ENCODE assay signal across 8 cellular contexts in genomic region chr20:2524435-2525272, GRCh38. TPM values are rescaled to one million over a fixed set of nuclear protein-coding genes. Genes with fewer than 3 reads are reported as not detected.
DNase-seq lines count a peak whose midpoint lies in the region; ATAC-seq and TF ChIP-seq lines count a peak whose summit lies in the region.

No MANE protein-coding gene starts in this region.

- no peak for TF ChIP-seq EP300 in Ishikawa (IDR thresholded peaks at IDR 0.05; ENCODE audit: borderline replicate concordance)

- POLR2A ChIA-PET in naive thymus-derived CD8-positive, alpha-beta T cell (lab: Charles Lee): interaction anchor here (0.6 to 3.2 kb wide), 7 partner anchors 15 to 141 kb away, joined by 3 to 12 read pairs (median 8); partner anchors contain the start of genes IDH3B, NOP56, SNRPB and ZNF343

- peak; percentile 82 to 83 for ATAC-seq in CD4-positive, CD25-positive, alpha-beta regulatory T cell (ENCODE audit: low read depth in 2 of 2)
- peak; percentile 80 for ATAC-seq in GM19395 (IDR thresholded peaks at IDR 0.05; ENCODE audit: unreplicated experiment)
- ATAC-seq in naive thymus-derived CD8-positive, alpha-beta T cell: peak; percentile 85 to 88
- ATAC-seq in stimulated activated naive B cell treated with anti-CD40 and anti-IgM and Interleukin-4, amounts not matched to agents 10 μg/mL and 1 μg/mL and 100 μg/mL, for 72 hours (replicated peaks): peak; percentile 80

- peaks cover 2% of the 10 kb centered on the region for H3K27me3 ChIP-seq in CD4-positive, CD25-positive, alpha-beta regulatory T cell (ENCODE audit: control insufficient read depth, insufficient read depth, low read length)

- peak overlapping the region; percentile 60 for H3K4me3 ChIP-seq in CD4-positive, CD25-positive, alpha-beta regulatory T cell (ENCODE audit: low read depth, low read length)
- H3K4me3 ChIP-seq in fibroblast of mammary gland (ENCODE audit: control insufficient read depth, low read depth, low read length): peak overlapping the region; percentile 79

- H3K36me3 Mint-ChIP-seq in CD4-positive, CD25-positive, alpha-beta regulatory T cell: no peaks in the 10 kb centered on the region
- no peaks in the 10 kb centered on the region for H3K36me3 Mint-ChIP-seq in naive thymus-derived CD8-positive, alpha-beta T cell
- no peaks in the 10 kb centered on the region for H3K36me3 Mint-ChIP-seq in stimulated activated naive B cell treated with anti-CD40 and anti-IgM and Interleukin-4, amounts not matched to agents 10 μg/mL and 1 μg/mL and 100 μg/mL, for 72 hours

- peaks cover 26% of the 10 kb centered on the region for H3K27me3 Mint-ChIP-seq in CD4-positive, CD25-positive, alpha-beta regulatory T cell
- peaks cover 0 to 2% (median 0%) of the 10 kb centered on the region in 5 donors for H3K27me3 Mint-ChIP-seq in naive thymus-derived CD8-positive, alpha-beta T cell
- peaks cover 1 to 22% of the 10 kb centered on the region in 2 donors for H3K27me3 Mint-ChIP-seq in stimulated activated naive B cell treated with anti-CD40 and anti-IgM and Interleukin-4, amounts not matched to agents 10 μg/mL and 1 μg/mL and 100 μg/mL, for 72 hours

- H3K4me1 Mint-ChIP-seq in CD4-positive, CD25-positive, alpha-beta regulatory T cell: peaks cover 4 to 22% (median 9%) of the 10 kb centered on the region in 4 donors
- peaks cover 11 to 27% (median 19%) of the 10 kb centered on the region in 4 donors for H3K4me1 Mint-ChIP-seq in naive thymus-derived CD8-positive, alpha-beta T cell
- H3K4me1 Mint-ChIP-seq in stimulated activated naive B cell treated with anti-CD40 and anti-IgM and Interleukin-4, amounts not matched to agents 10 μg/mL and 1 μg/mL and 100 μg/mL, for 72 hours: peaks cover 15 to 21% of the 10 kb centered on the region in 2 donors

- H3K36me3 ChIP-seq in CD4-positive, CD25-positive, alpha-beta regulatory T cell (ENCODE audit: control insufficient read depth, insufficient read depth, low read length): no peaks in the 10 kb centered on the region

- H3K27ac ChIP-seq in CD4-positive, CD25-positive, alpha-beta regulatory T cell (ENCODE audit: insufficient read depth, low read length, poor library complexity, severe bottlenecking): peak overlapping the region; percentile 2

- peak; percentile 79 for TF ChIP-seq CTCF in fibroblast of mammary gland (conservative IDR thresholded peaks at IDR 0.05; ENCODE audit: control insufficient read depth, insufficient read depth, low read depth, low read length)

- H3K27ac Mint-ChIP-seq in CD4-positive, CD25-positive, alpha-beta regulatory T cell: peak overlapping the region in 2 of 3 donors; percentile 83 to 88
- peak overlapping the region; percentile 72 to 92 (median 86) for H3K27ac Mint-ChIP-seq in naive thymus-derived CD8-positive, alpha-beta T cell
- peak overlapping the region; percentile 95 for H3K27ac Mint-ChIP-seq in stimulated activated naive B cell treated with anti-CD40 and anti-IgM and Interleukin-4, amounts not matched to agents 10 μg/mL and 1 μg/mL and 100 μg/mL, for 72 hours

- TF ChIP-seq RAD21 in Ishikawa (IDR thresholded peaks at IDR 0.05; ENCODE audit: low read depth): peak; percentile 52

- peak; percentile 78 to 90 (median 87) for DNase-seq in CD4-positive, CD25-positive, alpha-beta regulatory T cell
- peak; percentile 86 to 93 for DNase-seq in activated T-helper 1 cell treated with anti-CD3 and anti-CD28 coated beads, Interleukin-2, amount 50 U/mL, for 16 hours (ENCODE audit: low read depth in 1 of 2, low spot score in 1 of 2)
- DNase-seq in fibroblast of mammary gland (ENCODE audit: low read depth): peak; percentile 66
- DNase-seq in naive thymus-derived CD8-positive, alpha-beta T cell: peak; percentile 80 to 96 (median 92)
- DNase-seq in stimulated activated naive B cell treated with anti-CD40 and anti-IgM and Interleukin-4, amounts not matched to agents 10 μg/mL and 1 μg/mL and 100 μg/mL, for 72 hours: peak; percentile 80

- H3K9me3 ChIP-seq in CD4-positive, CD25-positive, alpha-beta regulatory T cell (ENCODE audit: control insufficient read depth in 2 of 2, low read length in 2 of 2): no peaks in the 10 kb centered on the region

- peaks cover 0 to 4% (median 0%) of the 10 kb centered on the region in 7 donors for H3K9me3 Mint-ChIP-seq in CD4-positive, CD25-positive, alpha-beta regulatory T cell
- H3K9me3 Mint-ChIP-seq in naive thymus-derived CD8-positive, alpha-beta T cell: no peaks in the 10 kb centered on the region
- H3K9me3 Mint-ChIP-seq in stimulated activated naive B cell treated with anti-CD40 and anti-IgM and Interleukin-4, amounts not matched to agents 10 μg/mL and 1 μg/mL and 100 μg/mL, for 72 hours: no peaks in the 10 kb centered on the region

- H3K4me1 ChIP-seq in CD4-positive, CD25-positive, alpha-beta regulatory T cell (ENCODE audit: control insufficient read depth, insufficient read depth, low read length, poor library complexity, severe bottlenecking): peaks cover 15% of the 10 kb centered on the region

- H3K4me3 Mint-ChIP-seq in CD4-positive, CD25-positive, alpha-beta regulatory T cell: peak overlapping the region; percentile 82 to 96 (median 91)
- peak overlapping the region; percentile 85 to 94 (median 90) for H3K4me3 Mint-ChIP-seq in naive thymus-derived CD8-positive, alpha-beta T cell
- H3K4me3 Mint-ChIP-seq in stimulated activated naive B cell treated with anti-CD40 and anti-IgM and Interleukin-4, amounts not matched to agents 10 μg/mL and 1 μg/mL and 100 μg/mL, for 72 hours: peak overlapping the region; percentile 91 to 95

TF ChIP-seq in Ishikawa, 13 proteins besides CTCF, POLR2A, EP300 and RAD21:
- TF ChIP-seq YY1 (IDR thresholded peaks at IDR 0.05; ENCODE audit: low read depth) (0 out of 2 replicates have a peak, but pooled peaks have one; percentile 6), TAF1 (IDR thresholded peaks at IDR 0.05; ENCODE audit: low read depth) (peak; percentile 31; the same call in 1 of the 2 replicates), TCF12 (IDR thresholded peaks at IDR 0.05; ENCODE audit: low read depth) (no peak), ZBTB7A (IDR thresholded peaks at IDR 0.05; ENCODE audit: low read depth) (0 out of 2 replicates have a peak, but pooled peaks have one; percentile 31)

TF ChIP-seq in PFSK-1, 5 proteins besides CTCF, POLR2A, EP300 and RAD21:
- TF ChIP-seq FOXP2 (optimal IDR thresholded peaks at IDR 0.05; ENCODE audit: borderline replicate concordance, extremely low read depth, extremely low read length, insufficient read depth) (peak; percentile 14), SIN3A (IDR thresholded peaks at IDR 0.05; ENCODE audit: borderline replicate concordance, insufficient read depth, low read length) (no peak), POLR2AphosphoS5 (IDR thresholded peaks at IDR 0.05; ENCODE audit: low read depth, low read length) (peak; percentile 63; the same call in 1 of the 2 replicates), TAF1 (IDR thresholded peaks at IDR 0.05; ENCODE audit: borderline replicate concordance, insufficient read depth, low read length) (no peak)

RNA-seq across cellular contexts. Expression of gene TMC2, which starts 11.7 kb away (rescaled TPM):
- total RNA-seq in CD4-positive, CD25-positive, alpha-beta regulatory T cell: not detected
- polyA plus RNA-seq in CD4-positive, CD25-positive, alpha-beta regulatory T cell: not detected
- polyA plus RNA-seq in PFSK-1 (2012; ENCODE audit: insufficient read length, low read depth): not detected
- total RNA-seq in naive thymus-derived CD8-positive, alpha-beta T cell: not detected
- not detected for polyA plus RNA-seq in naive thymus-derived CD8-positive, alpha-beta T cell

RNA-seq across cellular contexts. Expression of gene ZNF343, which starts 15.9 kb away (rescaled TPM):
- total RNA-seq in CD4-positive, CD25-positive, alpha-beta regulatory T cell: 3.8 TPM
- 1 to 10 TPM; 2.5 to 4.8 (median 3.3) TPM for polyA plus RNA-seq in CD4-positive, CD25-positive, alpha-beta regulatory T cell
- 5.4 TPM for polyA plus RNA-seq in PFSK-1 (2012; ENCODE audit: insufficient read length, low read depth)
- 10 to 100 TPM; 13.3 to 14.2 TPM for total RNA-seq in naive thymus-derived CD8-positive, alpha-beta T cell
- polyA plus RNA-seq in naive thymus-derived CD8-positive, alpha-beta T cell: 1 to 10 TPM; 1.7 to 5.0 (median 3.2) TPM

RNA-seq across cellular contexts. Expression of gene SNRPB, which starts 54.1 kb away (rescaled TPM):
- 132 TPM for total RNA-seq in CD4-positive, CD25-positive, alpha-beta regulatory T cell
- 100 to 1,000 TPM; 276 to 370 (median 300) TPM for polyA plus RNA-seq in CD4-positive, CD25-positive, alpha-beta regulatory T cell
- polyA plus RNA-seq in PFSK-1 (2012; ENCODE audit: insufficient read length, low read depth): 370 TPM
- total RNA-seq in naive thymus-derived CD8-positive, alpha-beta T cell: 10 to 100 TPM; 99.0 to 99.1 TPM
- 100 to 1,000 TPM; 218 to 245 (median 240) TPM for polyA plus RNA-seq in naive thymus-derived CD8-positive, alpha-beta T cell

Comparison
In these comparisons a context has a peak if more than half of its experiments do, and no peak if none do; other contexts are left out.
1. Peak in every context shown above with its lines: DNase-seq, ATAC-seq, H3K4me3 ChIP-seq and H3K27ac ChIP-seq.